In genomic region chr1:23825076-23825761, GRCh38 we compare ENCODE assay signal across 8 cellular contexts. TPM values are rescaled to one million over a fixed set of nuclear protein-coding genes. Genes with fewer than 3 reads are reported as not detected.
DNase-seq lines count a peak whose midpoint lies in the region; ATAC-seq, FAIRE-seq and TF ChIP-seq lines count a peak whose summit lies in the region.

Gene HMGCL, minus strand, starts transcription at chr1:23825429. Its CDS starts 14 bp downstream, at chr1:23825415.

- peak; percentile 95 for TF ChIP-seq POLR2A in endothelial cell of umbilical vein (IDR thresholded peaks at IDR 0.05; ENCODE audit: low read depth, low read length)

- H3K9ac ChIP-seq in HUES48 (ENCODE audit: low read depth, low read length), result peak within 1 kb of the TSS; percentile 94
- H3K9ac ChIP-seq in OCI-LY3 (ENCODE audit: low read length), result peak within 1 kb of the TSS; percentile 86
- peak within 1 kb of the TSS; percentile 96 for H3K9ac ChIP-seq in endothelial cell of umbilical vein (replicated peaks; ENCODE audit: extremely low read depth, insufficient read depth, low read length)

- no TSS peak for BruUV-seq in endothelial cell of umbilical vein (replicated peaks; lab: Mats Ljungman, UMichigan)

- peak within 1 kb of the TSS; percentile 96 for H3K4me3 Mint-ChIP-seq in CD4-positive, alpha-beta T cell

- ATAC-seq in CD4-positive, alpha-beta T cell (ENCODE audit: poor library complexity), result peak; percentile 94
- peak; percentile 65 for ATAC-seq in GM19455 (IDR thresholded peaks at IDR 0.05; ENCODE audit: unreplicated experiment)

- DNase-seq in CD4-positive, alpha-beta T cell, result peak; percentile 72 to 87 (median 80)
- DNase-seq in activated CD8-positive, alpha-beta memory T cell treated with anti-CD3 and anti-CD28 coated beads, Interleukin-2, amount 50 U/mL, for 48 hours, result peak; percentile 92
- DNase-seq in endothelial cell of umbilical vein (ENCODE audit: low read depth, low spot score) (peak; percentile 91), midbrain (lab: John Stamatoyannopoulos, UW) (peak; percentile 93)
- peak; percentile 83 to 86 for DNase-seq in stimulated activated CD8-positive, alpha-beta memory T cell treated with anti-CD3 and anti-CD28 coated beads, Interleukin-15, amount 100 ng/mL, for 48 hours (ENCODE audit: low read depth in 2 of 2)

- H2AFZ ChIP-seq in OCI-LY3 (ENCODE audit: low read depth, low read length), result peak within 1 kb of the TSS; percentile 83; the same call in 1 of the 2 replicates
- peak within 1 kb of the TSS; percentile 81 for H2AFZ ChIP-seq in endothelial cell of umbilical vein (ENCODE audit: low read depth, low read length)

- FAIRE-seq in endothelial cell of umbilical vein (lab: Jason Lieb, UNC), result peak; percentile 86

- peak within 1 kb of the TSS; percentile 96 for H3K27ac Mint-ChIP-seq in CD4-positive, alpha-beta T cell

- H3K9me1 ChIP-seq in endothelial cell of umbilical vein (replicated peaks; ENCODE audit: control insufficient read depth, extremely low read depth, insufficient read depth, low read length), result no peaks in the 10 kb centered on the region

- H3K9me3 Mint-ChIP-seq in CD4-positive, alpha-beta T cell, result no peaks in the 10 kb centered on the region

- H3K36me3 ChIP-seq in HUES48 (ENCODE audit: control insufficient read depth, insufficient read depth, low read length) (no peaks in the 10 kb centered on the region), OCI-LY3 (replicated peaks; ENCODE audit: low read depth, low read length) (no peaks in the 10 kb centered on the region), endothelial cell of umbilical vein (ENCODE audit: control insufficient read depth in 2 of 2, extremely low read depth in 1 of 2, insufficient read depth in 2 of 2, low read length in 2 of 2) (no peaks in the 10 kb centered on the region)

- no peak for TF ChIP-seq CTCF in CD4-positive, alpha-beta T cell (IDR thresholded peaks at IDR 0.05)
- TF ChIP-seq CTCF in OCI-LY3 (IDR thresholded peaks at IDR 0.05; ENCODE audit: low read depth, low read length) (no peak), endothelial cell of umbilical vein (IDR thresholded peaks at IDR 0.05; ENCODE audit: extremely low read depth in 1 of 2, insufficient read depth in 1 of 2, low read depth in 1 of 2, low read length in 2 of 2) (no peak)

- intact Hi-C loops in CD4-positive, alpha-beta T cell (cut with DNase I, micrococcal nuclease), result loop anchor here (1.0 to 10.0 kb wide), 4 partner anchors 13 to 1510 kb away; partner anchors contain the start of genes FUCA1 (in 1 of the 2) and TMEM50A (in 1 of the 2)
- intact Hi-C loops in endothelial cell of umbilical vein (cut with micrococcal nuclease), result loop anchor here (1.0 to 5.0 kb wide), 3 partner anchors 16 to 132 kb away; partner anchors contain the start of genes FUCA1 and PNRC2

- H3K79me2 ChIP-seq in OCI-LY3 (ENCODE audit: low read length) (peaks cover 14% of the 10 kb centered on the region), endothelial cell of umbilical vein (ENCODE audit: control insufficient read depth, insufficient read depth, low read length) (peaks cover 6% of the 10 kb centered on the region)

- no peaks in the 10 kb centered on the region for H3K27me3 ChIP-seq in CD4-positive, alpha-beta T cell (ENCODE audit: control insufficient read depth, insufficient read depth, low read length)
- H3K27me3 ChIP-seq in HUES48 (ENCODE audit: control insufficient read depth, insufficient read depth, low read length), result no peaks in the 10 kb centered on the region
- no peaks in the 10 kb centered on the region for H3K27me3 ChIP-seq in OCI-LY3 (ENCODE audit: low read depth, low read length)
- H3K27me3 ChIP-seq in endothelial cell of umbilical vein (ENCODE audit: control insufficient read depth in 2 of 2, insufficient read depth in 2 of 2, low read length in 2 of 2), result no peaks in the 10 kb centered on the region

- dilution Hi-C loops in endothelial cell of umbilical vein (cut with MboI; ENCODE audit: extremely low pct_ligation_motif_present, low sequenced_read_pairs), result no loop called here

- H3K4me2 ChIP-seq in OCI-LY3 (ENCODE audit: low read length) (peak within 1 kb of the TSS; percentile 77), endothelial cell of umbilical vein (ENCODE audit: insufficient read depth, low read length) (peak within 1 kb of the TSS; percentile 99)

- CTCF ChIA-PET in CD4-positive, alpha-beta T cell (lab: Charles Lee), result interaction anchor here (0.9 to 5.5 kb wide), 4 partner anchors 15 to 134 kb away, joined by 3 to 44 read pairs (median 6); partner anchors contain the start of genes LYPLA2 and RPL11
- CTCF ChIA-PET in endothelial cell of umbilical vein (lab: Charles Lee), result interaction anchor here (0.7 to 1.7 kb wide), 11 partner anchors 12 to 127 kb away, joined by 3 to 11 read pairs (median 4); partner anchors contain the start of genes GALE, LYPLA2 and PITHD1

- no peaks in the 10 kb centered on the region for H3K27me3 Mint-ChIP-seq in CD4-positive, alpha-beta T cell

- H3K4me3 ChIP-seq in HUES48 (ENCODE audit: low read depth, low read length) (peak within 1 kb of the TSS; percentile 97), OCI-LY3 (ENCODE audit: low read length) (peak within 1 kb of the TSS; percentile 91), endothelial cell of umbilical vein (replicated peaks in 1 of 3; ENCODE audit: insufficient read depth in 1 of 3, low read depth in 1 of 3, low read length in 3 of 3) (peak within 1 kb of the TSS; percentile 91 to 99 (median 99))

- H4K20me1 ChIP-seq in OCI-LY3 (ENCODE audit: insufficient read depth, low read length), result no peaks in the 10 kb centered on the region
- H4K20me1 ChIP-seq in endothelial cell of umbilical vein (replicated peaks; ENCODE audit: control insufficient read depth, extremely low read depth, insufficient read depth, low read length), result no peaks in the 10 kb centered on the region

- POLR2A ChIA-PET in CD4-positive, alpha-beta T cell (lab: Charles Lee), result interaction anchor here (0.6 to 2.3 kb wide), 18 partner anchors 14 to 1019 kb away, joined by 3 to 32 read pairs (median 3); partner anchors contain the start of genes ELOA, GALE, HNRNPR and PITHD1
- POLR2A ChIA-PET in endothelial cell of umbilical vein (lab: Charles Lee), result interaction anchor here (0.6 to 1.4 kb wide), 6 partner anchors 9 to 1245 kb away, joined by 3 to 6 read pairs (median 4); partner anchors contain the start of gene GALE

- H3K36me3 Mint-ChIP-seq in CD4-positive, alpha-beta T cell (ENCODE audit: low read depth), result peaks cover 16% of the 10 kb centered on the region

- no peaks in the 10 kb centered on the region for H3K4me1 ChIP-seq in HUES48 (ENCODE audit: control insufficient read depth, insufficient read depth, low read length)
- peaks cover 6% of the 10 kb centered on the region; the same call in 1 of the 2 replicates for H3K4me1 ChIP-seq in OCI-LY3 (ENCODE audit: low read length)
- peaks cover 9% of the 10 kb centered on the region for H3K4me1 ChIP-seq in endothelial cell of umbilical vein (ENCODE audit: control insufficient read depth, extremely low read depth, insufficient read depth, low read length)

- H3K9me3 ChIP-seq in CD4-positive, alpha-beta T cell (ENCODE audit: control insufficient read depth, low read length), result no peaks in the 10 kb centered on the region
- no peaks in the 10 kb centered on the region for H3K9me3 ChIP-seq in HUES48 (ENCODE audit: control insufficient read depth, insufficient read depth, low read length)
- H3K9me3 ChIP-seq in OCI-LY3 (ENCODE audit: insufficient read depth, low read length), result no peaks in the 10 kb centered on the region
- no peaks in the 10 kb centered on the region for H3K9me3 ChIP-seq in endothelial cell of umbilical vein (replicated peaks; ENCODE audit: control insufficient read depth, insufficient read depth, low read length)

- H3K27ac ChIP-seq in CD4-positive, alpha-beta T cell (ENCODE audit: low read depth, low read length), result peak within 1 kb of the TSS; percentile 84
- H3K27ac ChIP-seq in HUES48 (ENCODE audit: low read depth, low read length), result peak within 1 kb of the TSS; percentile 97
- peak within 1 kb of the TSS; percentile 42 for H3K27ac ChIP-seq in OCI-LY3 (ENCODE audit: low read length)
- peak within 1 kb of the TSS; percentile 76 for H3K27ac ChIP-seq in endothelial cell of umbilical vein (ENCODE audit: insufficient read depth, low read depth, low read length)

- H3K4me1 Mint-ChIP-seq in CD4-positive, alpha-beta T cell (ENCODE audit: low read depth), result peaks cover 20% of the 10 kb centered on the region

TF ChIP-seq in endothelial cell of umbilical vein, 7 proteins besides CTCF, POLR2A, EP300 and RAD21:
- TF ChIP-seq EZH2 (IDR thresholded peaks at IDR 0.05; ENCODE audit: borderline replicate concordance, low read depth, low read length, severe bottlenecking) (no peak), MAX (IDR thresholded peaks at IDR 0.05; ENCODE audit: insufficient read depth, insufficient read length) (peak; percentile 63), FOS (IDR thresholded peaks at IDR 0.05; ENCODE audit: borderline replicate concordance, insufficient read depth, low read length) (no peak), POLR2AphosphoS5 (IDR thresholded peaks at IDR 0.05; ENCODE audit: insufficient read depth, low read depth, low read length) (peak; percentile 98), JUN (IDR thresholded peaks at IDR 0.05; ENCODE audit: borderline replicate concordance, insufficient read depth, insufficient read length, low read depth) (no peak), MYC (IDR thresholded peaks at IDR 0.05; ENCODE audit: low read depth, low read length) (peak; percentile 63), GATA2 (IDR thresholded peaks at IDR 0.05; ENCODE audit: insufficient read depth, insufficient read length, low read depth, low read length) (no peak)

RNA-seq across cellular contexts. Expression of gene HMGCL, which starts in this region (rescaled TPM):
- total RNA-seq in CD4-positive, alpha-beta T cell, result 1 to 10 TPM; 8.9 to 9.6 TPM
- total RNA-seq in endothelial cell of umbilical vein, result 23.9 and 24.2 TPM in 2 replicates
- polyA plus RNA-seq in endothelial cell of umbilical vein, result 26.2 and 30.0 TPM in 2 replicates
- 28.2 and 29.6 TPM in 2 replicates for polyA plus RNA-seq in endothelial cell of umbilical vein (2011; cell fraction: cytosol; rRNA removed)
- polyA plus RNA-seq in endothelial cell of umbilical vein (2011; cell fraction: nucleus; rRNA removed), result 19.8 and 21.3 TPM in 2 replicates
- polyA plus RNA-seq in endothelial cell of umbilical vein (2012), result 19.1 and 26.7 TPM in 2 replicates
- polyA minus RNA-seq in endothelial cell of umbilical vein, result 17.6 and 18.8 TPM in 2 replicates
- 6.2 TPM for polyA minus RNA-seq in endothelial cell of umbilical vein (2011; cell fraction: cytosol; rRNA and poly(A)+ RNA removed)
- polyA minus RNA-seq in endothelial cell of umbilical vein (2011; cell fraction: nucleus; rRNA and poly(A)+ RNA removed), result 8.5 and 10.6 TPM in 2 replicates

Comparison
In these comparisons a context has a peak if more than half of its experiments do, and no peak if none do; other contexts are left out.
1. Peak in every context shown above with its lines: DNase-seq, ATAC-seq, H3K4me3 ChIP-seq and H3K27ac ChIP-seq.
2. H3K27ac ChIP-seq: peak in every context shown above with its lines; median percentile 97 in HUES48; 84 in CD4-positive, alpha-beta T cell; 76 in endothelial cell of umbilical vein; 42 in OCI-LY3.